In the genomic region with DNA sequence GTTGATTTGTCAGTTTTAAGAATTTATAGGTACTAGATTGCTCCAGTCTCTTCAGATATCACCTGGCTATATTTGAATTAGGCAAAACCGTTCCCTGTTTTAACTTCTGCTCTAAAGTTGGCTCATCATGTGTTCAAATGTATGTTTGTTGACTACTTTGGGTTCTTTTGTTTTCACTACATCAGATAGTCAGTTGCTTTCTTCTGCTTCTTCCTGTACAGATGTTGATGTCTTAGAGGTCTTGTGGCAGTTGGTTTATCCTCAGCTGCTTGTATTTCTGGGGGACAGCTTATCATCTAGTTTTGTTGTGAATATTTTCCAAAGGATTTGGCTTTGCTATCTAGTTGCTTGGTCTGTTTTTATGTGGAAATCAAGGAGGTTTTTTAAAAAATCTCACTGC, we compare ENCODE assay signal across 28 cellular contexts.
"Had no signal": no experiment of that assay in that cellular context is flagged by ENCODE, and none has a peak within 500 bp of the region (broad histone marks: within the 10 kb centered on the region; RNA-seq: fewer than 3 reads in every experiment).

No MANE protein-coding gene starts in this region.

- H3K9me3 ChIP-seq: breast epithelium, left ventricle myocardium inferior, ovary, right lobe of liver, testis had no signal

- FAIRE-seq: colon, frontal cortex, TTC549, urothelium cell line had no signal

- H3K4me1 ChIP-seq: breast epithelium, right lobe of liver, testis had no signal

- H3K27me3 Mint-ChIP-seq: progenitor cell of endocrine pancreas had no signal

- ATAC-seq: right lobe of liver; stimulated activated naive CD8-positive, alpha-beta T cell treated with anti-CD3 and anti-CD28 coated beads, Interleukin-15, Interleukin-2, amounts not matched to agents 100 U/mL and 50 U/mL, for 24 hours had no signal

- H3K4me3 ChIP-seq: breast epithelium, left ventricle myocardium inferior, lung, ovary, right lobe of liver, skin epidermis, testis had no signal

- H3K27me3 ChIP-seq: breast epithelium, ovary, right lobe of liver, testis had no signal

- H3K27ac ChIP-seq: breast epithelium, left ventricle myocardium inferior, ovary, right lobe of liver, skin epidermis, testis, VCaP had no signal

- DNase-seq: activated CD4-positive, alpha-beta T cell treated with anti-CD3 and anti-CD28 coated beads for 4 hours; activated CD4-positive, alpha-beta T cell treated with anti-CD3 and anti-CD28 coated beads, Interleukin-2, amount 50 U/mL, for 4 hours; activated gamma-delta T cell treated with Interleukin-2 at 50 U/mL for 16 hours; activated naive CD4-positive, alpha-beta T cell treated with anti-CD3 and anti-CD28 coated beads, Interleukin-2, amount 50 U/mL, for 16 hours; activated T-cell treated with anti-CD3 and anti-CD28 coated beads for 4 hours; amygdala; central memory CD4-positive, alpha-beta T cell; dermis blood vessel endothelial cell; effector CD4-positive, alpha-beta T cell; islet precursor cell; left ventricle myocardium inferior; ovary; right lobe of liver; stimulated activated CD4-positive, alpha-beta T cell treated with anti-CD3 and anti-CD28 coated beads, Interleukin-12 subunit alpha, Interleukin-12 subunit beta, amount 100 ng/mL, for 4 hours; stimulated activated CD4-positive, alpha-beta T cell treated with anti-CD3 and anti-CD28 coated beads, Interleukin-4, amount 100 ng/mL, for 1 hour; stimulated activated naive CD8-positive, alpha-beta T cell treated with anti-CD3 and anti-CD28 coated beads, Interleukin-15, Interleukin-2, amounts not matched to agents 100 U/mL and 50 U/mL, for 24 hours; T-helper 9 cell; testis; trophoblast cell had no signal

- H3K36me3 ChIP-seq: breast epithelium, left ventricle myocardium inferior, ovary, right lobe of liver had no signal

- H3K27ac Mint-ChIP-seq: progenitor cell of endocrine pancreas had no signal
